In the genomic region with DNA sequence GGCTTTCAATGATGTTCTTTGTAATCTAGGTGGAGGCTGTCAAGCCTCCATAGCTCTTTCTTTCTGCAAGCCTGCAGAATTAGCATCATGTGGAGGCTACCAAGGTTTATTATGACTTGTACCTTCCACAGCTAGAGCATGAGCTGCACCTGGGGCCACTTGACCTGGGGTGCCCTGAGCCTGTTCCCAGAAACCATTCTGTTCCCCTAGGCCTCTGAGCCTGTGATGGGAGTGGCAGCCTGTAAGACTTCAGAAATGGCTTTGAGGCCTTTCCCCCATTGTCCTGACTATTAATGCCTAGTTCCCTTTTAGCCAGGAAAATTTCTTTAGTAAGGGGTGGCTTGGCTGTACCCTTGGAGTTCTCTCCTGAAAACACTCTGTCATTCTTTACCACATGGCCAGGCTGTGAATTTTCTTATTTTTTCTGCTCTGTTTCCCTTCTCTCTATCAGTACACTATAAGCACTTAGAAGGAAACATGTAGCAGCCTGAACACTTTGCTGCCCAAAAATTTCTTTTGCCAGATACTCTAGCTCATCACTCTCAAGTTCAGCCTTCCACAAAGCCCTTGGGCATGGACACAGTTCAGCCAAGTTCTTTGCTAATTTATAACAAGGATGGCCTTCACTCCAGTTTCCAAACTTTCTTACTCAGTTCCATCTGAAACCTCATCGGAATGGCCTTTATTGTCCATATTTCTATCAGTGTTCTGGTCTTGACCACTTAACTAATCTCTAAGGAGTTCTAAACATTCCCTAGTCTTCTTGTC, we compare ENCODE assay signal across 18 cellular contexts.
DNase-seq lines count a peak whose midpoint lies in the region; ATAC-seq, FAIRE-seq and TF ChIP-seq lines count a peak whose summit lies in the region.
"Had no signal": no experiment of that assay in that cellular context is flagged by ENCODE, and none has a peak within 500 bp of the region (broad histone marks: within the 10 kb centered on the region; RNA-seq: fewer than 3 reads in every experiment).

No MANE protein-coding gene starts in this region.

- H2AFZ ChIP-seq in osteoblast (ENCODE audit: low read length) = peak overlapping the region; percentile 34
- no peak overlapping the region for H2AFZ ChIP-seq in PC-9

- no TSS peak for BruUV-seq in PC-9 (replicated peaks; lab: Mats Ljungman, UMichigan)

- FAIRE-seq in urothelium cell line (lab: Jason Lieb, UNC) = no peak
- FAIRE-seq: GM12892, H1 had no signal

- H3K4me1 ChIP-seq in esophagus muscularis mucosa (no peaks in the 10 kb centered on the region), osteoblast (ENCODE audit: insufficient read depth, low read length) (no peaks in the 10 kb centered on the region), subcutaneous abdominal adipose tissue (ENCODE audit: control insufficient read depth in 5 of 5, insufficient read depth in 5 of 5, low read length in 5 of 5) (peaks cover 0 to 14% (median 11%) of the 10 kb centered on the region in 5 donors), PC-9 (replicated peaks; ENCODE audit: insufficient read depth) (no peaks in the 10 kb centered on the region)

- H3K9me3 ChIP-seq in esophagus muscularis mucosa (no peaks in the 10 kb centered on the region), osteoblast (ENCODE audit: low read depth, low read length) (no peaks in the 10 kb centered on the region), subcutaneous abdominal adipose tissue (ENCODE audit: control insufficient read depth in 5 of 5, low read length in 5 of 5) (no peaks in the 10 kb centered on the region), PC-9 (ENCODE audit: insufficient read depth, low read depth) (peaks cover 2% of the 10 kb centered on the region; the same call in 1 of the 2 replicates)

- H3K36me3 ChIP-seq in esophagus muscularis mucosa (no peaks in the 10 kb centered on the region), osteoblast (ENCODE audit: insufficient read depth, low read length) (no peaks in the 10 kb centered on the region), subcutaneous abdominal adipose tissue (ENCODE audit: control insufficient read depth in 5 of 5, insufficient read depth in 5 of 5, low read length in 5 of 5) (no peaks in the 10 kb centered on the region), PC-9 (ENCODE audit: low read depth) (no peaks in the 10 kb centered on the region)

- no peak overlapping the region for H3K4me2 ChIP-seq in osteoblast (ENCODE audit: insufficient read depth, low read length)
- no peak overlapping the region for H3K4me2 ChIP-seq in PC-9

- DNase-seq in esophagus muscularis mucosa (ENCODE audit: extremely low spot score) (peak; percentile 17), fibroblast of mammary gland (ENCODE audit: low read depth) (peak; percentile 27), osteoblast (ENCODE audit: insufficient read length, low spot score, missing footprints) (no peak), PC-9 (no peak), urothelium cell line (ENCODE audit: low spot score) (no peak), NCI-H446 treated with DMSO at 0.1 percent for 48 hours (lab: John Stamatoyannopoulos, UW) (no peak)
- DNase-seq: C1 segment of cervical spinal cord; Calu3; CD4-positive, alpha-beta memory T cell; COR-L47; DMS53; DMS79 treated with DMSO at 0.1 percent for 48 hours; H7; HCEC 1CT had no signal

- CTCF ChIA-PET in PC-9 (lab: Charles Lee) = no interaction called here

- no peak overlapping the region for H3K4me3 ChIP-seq in esophagus muscularis mucosa
- no peak overlapping the region for H3K4me3 ChIP-seq in fibroblast of mammary gland (ENCODE audit: control insufficient read depth, low read depth, low read length)
- no peak overlapping the region for H3K4me3 ChIP-seq in osteoblast (ENCODE audit: insufficient read depth, low read length)
- H3K4me3 ChIP-seq in subcutaneous abdominal adipose tissue (ENCODE audit: low read depth in 1 of 5, low read length in 5 of 5) = no peak overlapping the region
- no peak overlapping the region for H3K4me3 ChIP-seq in PC-9

- H3K27me3 ChIP-seq in esophagus muscularis mucosa = no peaks in the 10 kb centered on the region
- H3K27me3 ChIP-seq in osteoblast (ENCODE audit: insufficient read depth, low read length) = no peaks in the 10 kb centered on the region
- no peaks in the 10 kb centered on the region for H3K27me3 ChIP-seq in subcutaneous abdominal adipose tissue (ENCODE audit: control insufficient read depth in 5 of 5, insufficient read depth in 4 of 5, low read length in 5 of 5)
- no peaks in the 10 kb centered on the region for H3K27me3 ChIP-seq in PC-9 (ENCODE audit: insufficient read depth, low read depth)

- intact Hi-C loops in esophagus muscularis mucosa (cut with DNase I) (no loop called here), PC-9 (cut with micrococcal nuclease; ENCODE audit: unreplicated experiment) (no loop called here)

- H3K27ac ChIP-seq in esophagus muscularis mucosa (replicated peaks in 1 of 4) = no peak overlapping the region
- no peak overlapping the region for H3K27ac ChIP-seq in osteoblast (ENCODE audit: low read depth, low read length)
- peak overlapping the region; percentile 83 for H3K27ac ChIP-seq in subcutaneous abdominal adipose tissue (ENCODE audit: low read depth, low read length)
- H3K27ac ChIP-seq in PC-9 = no peak overlapping the region

- H4K20me1 ChIP-seq in osteoblast (ENCODE audit: insufficient read depth, low read length) = no peaks in the 10 kb centered on the region
- H4K20me1 ChIP-seq in PC-9 (ENCODE audit: insufficient read depth) = no peaks in the 10 kb centered on the region

- TF ChIP-seq POLR2A in esophagus muscularis mucosa (IDR thresholded peaks at IDR 0.05; ENCODE audit: low read depth) = no peak

- POLR2A ChIA-PET in PC-9 (lab: Charles Lee; ENCODE audit: unreplicated experiment) = interaction anchor here (0.6 kb wide), 1 partner anchor 97 kb away, joined by 3 read pairs; no protein-coding TSS in a partner anchor

- H3K9ac ChIP-seq in subcutaneous abdominal adipose tissue (ENCODE audit: low read length in 5 of 5) = peak overlapping the region in 3 of 5 donors; percentile 19 to 46 (median 30)

- H3K9me2 ChIP-seq in PC-9 (ENCODE audit: insufficient read depth) = peaks cover 4% of the 10 kb centered on the region; the same call in 1 of the 2 replicates

- WGBS in esophagus muscularis mucosa = 93% methylated on average over 1 of the region's 1 CpG

- no peak for ATAC-seq in HG02678 (IDR thresholded peaks at IDR 0.05; ENCODE audit: unreplicated experiment)

- TF ChIP-seq CTCF in esophagus muscularis mucosa (IDR thresholded peaks at IDR 0.05) (no peak), fibroblast of mammary gland (conservative IDR thresholded peaks at IDR 0.05; ENCODE audit: control insufficient read depth, insufficient read depth, low read depth, low read length) (no peak), osteoblast (IDR thresholded peaks at IDR 0.05; ENCODE audit: extremely low read depth, low read depth, low read length) (no peak), PC-9 (conservative IDR thresholded peaks at IDR 0.05) (no peak)

- H3F3A ChIP-seq in PC-9 (ENCODE audit: insufficient read depth, low read depth) = no peaks in the 10 kb centered on the region

- no peaks in the 10 kb centered on the region for H3K79me2 ChIP-seq in osteoblast (ENCODE audit: insufficient read depth, low read length)
- no peaks in the 10 kb centered on the region for H3K79me2 ChIP-seq in PC-9 (ENCODE audit: low read depth)

- no peak for TF ChIP-seq EP300 in esophagus muscularis mucosa (IDR thresholded peaks at IDR 0.05)

Comparison
In these comparisons a context has a peak if more than half of its experiments do, and no peak if none do; other contexts are left out.
1. DNase-seq: peak in esophagus muscularis mucosa (single experiment) and fibroblast of mammary gland (single experiment); none in osteoblast (single experiment), PC-9 (0 of 2), urothelium cell line (single experiment) and NCI-H446 treated with DMSO at 0.1 percent for 48 hours (single experiment).